10 cellular contexts compared by ENCODE assay signal in the genomic region with DNA sequence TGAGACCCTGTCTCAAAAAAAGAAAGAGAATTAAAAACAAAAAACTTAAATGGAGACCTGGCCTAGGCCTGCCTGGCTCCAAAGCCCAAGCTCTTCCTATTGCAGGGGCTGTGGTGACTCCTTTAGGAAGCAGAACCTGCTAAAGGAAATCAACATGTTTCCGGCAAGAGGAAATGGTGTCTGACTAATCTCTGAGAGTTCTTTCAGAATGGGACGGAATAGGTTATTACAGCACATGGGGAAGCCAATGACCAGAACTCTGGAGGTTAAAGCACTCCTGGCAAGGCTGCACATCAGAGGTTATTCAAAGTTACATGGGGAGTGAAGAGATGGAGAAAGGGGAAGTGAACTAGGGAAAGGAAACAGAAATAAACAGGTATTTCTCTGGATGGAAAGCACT.
DNase-seq lines count a peak whose midpoint lies in the region; ATAC-seq and TF ChIP-seq lines count a peak whose summit lies in the region.
"Had no signal": no experiment of that assay in that cellular context is flagged by ENCODE, and none has a peak within 500 bp of the region (broad histone marks: within the 10 kb centered on the region; RNA-seq: fewer than 3 reads in every experiment).

No MANE protein-coding gene starts in this region.

- peak; percentile 35 for DNase-seq in GM12865 (ENCODE audit: low read depth)
- DNase-seq in NOMO-1 treated with dmso at 0.1 percent for 144 hours (lab: John Stamatoyannopoulos, UW; ENCODE audit: unreplicated experiment): peak; percentile 72
- peak; percentile 59 for DNase-seq in choroid plexus epithelial cell (ENCODE audit: low read depth)
- no peak for DNase-seq in COLO668 (lab: John Stamatoyannopoulos, UW; ENCODE audit: unreplicated experiment)
- DNase-seq in NCI-H1694 treated with DMSO at 0.1 percent for 48 hours (lab: John Stamatoyannopoulos, UW): no peak
- no peak for DNase-seq in HAP-1 (ENCODE audit: low spot score in 2 of 2)

- H3K9me3 ChIP-seq in neutrophil (no peaks in the 10 kb centered on the region), HAP-1 (no peaks in the 10 kb centered on the region)
- H3K9me3 ChIP-seq: ascending aorta had no signal

- peak overlapping the region; percentile 84 for H3K27ac ChIP-seq in neutrophil
- H3K27ac ChIP-seq: ascending aorta had no signal

- in situ Hi-C loops in HAP-1 (cut with MboI; ENCODE audit: low sequenced_read_pairs): no loop called here

- no peak for ATAC-seq in GM18907 (IDR thresholded peaks at IDR 0.05; ENCODE audit: unreplicated experiment)

- H3K4me3 ChIP-seq in GM12865 (ENCODE audit: low read depth, low read length) (no peak overlapping the region), choroid plexus epithelial cell (ENCODE audit: low read depth, low read length) (no peak overlapping the region), neutrophil (ENCODE audit: low read depth in 1 of 2, low read length in 1 of 2) (peak overlapping the region in 1 of 2 experiments; percentile 22), HAP-1 (no peak overlapping the region)
- H3K4me3 ChIP-seq: ascending aorta, smooth muscle cell had no signal

- TF ChIP-seq CTCF in GM12865 (IDR thresholded peaks at IDR 0.05; ENCODE audit: insufficient read depth, low read depth, low read length, missing control alignments) (no peak), choroid plexus epithelial cell (conservative IDR thresholded peaks at IDR 0.05; ENCODE audit: low read depth, low read length) (no peak), neutrophil (IDR thresholded peaks at IDR 0.05) (no peak)

- H3K27me3 ChIP-seq in neutrophil: no peaks in the 10 kb centered on the region
- no peaks in the 10 kb centered on the region for H3K27me3 ChIP-seq in HAP-1 (ENCODE audit: low read depth)
- H3K27me3 ChIP-seq: ascending aorta had no signal

- H3K4me1 ChIP-seq in neutrophil (ENCODE audit: control insufficient read depth in 1 of 2, insufficient read depth in 1 of 2, low read depth in 1 of 2, low read length in 1 of 2): peaks cover 28 to 29% of the 10 kb centered on the region in 2 experiments
- no peaks in the 10 kb centered on the region for H3K4me1 ChIP-seq in HAP-1
- H3K4me1 ChIP-seq: ascending aorta had no signal

- peaks cover 18% of the 10 kb centered on the region for H3K36me3 ChIP-seq in neutrophil
- no peaks in the 10 kb centered on the region; the same call in 1 of the 2 replicates for H3K36me3 ChIP-seq in HAP-1 (replicated peaks)

Comparison
In these comparisons a context has a peak if more than half of its experiments do, and no peak if none do; other contexts are left out.
1. DNase-seq: peak in GM12865 (single experiment), NOMO-1 treated with dmso at 0.1 percent for 144 hours (single experiment) and choroid plexus epithelial cell (single experiment); none in COLO668 (single experiment), NCI-H1694 treated with DMSO at 0.1 percent for 48 hours (single experiment) and HAP-1 (0 of 2).